In genomic region chr9:19124430-19124793, GRCh38 we compare ENCODE assay signal across 11 cellular contexts. TPM values are rescaled to one million over a fixed set of nuclear protein-coding genes. Genes with fewer than 3 reads are reported as not detected.
A peak's percentile ranks its signal among the peaks of the same experiment; 100 is the strongest.
DNase-seq lines count a peak whose midpoint lies in the region; ATAC-seq, FAIRE-seq and TF ChIP-seq lines count a peak whose summit lies in the region.
"Had no signal": no experiment of that assay in that cellular context is flagged by ENCODE, and none has a peak within 500 bp of the region (broad histone marks: within the 10 kb centered on the region; RNA-seq: fewer than 3 reads in every experiment).

No MANE protein-coding gene starts in this region.

- TF ChIP-seq CTCF in cardiac muscle cell (IDR thresholded peaks at IDR 0.05; ENCODE audit: low read depth, low read length) (no peak), K562 (IDR thresholded peaks at IDR 0.05 in 2 of 3, conservative IDR thresholded peaks at IDR 0.05 in 1 of 3; ENCODE audit: insufficient read depth in 2 of 3, low read depth in 1 of 3, low read length in 3 of 3) (no peak), upper lobe of left lung (IDR thresholded peaks at IDR 0.05) (no peak), colonic mucosa (IDR thresholded peaks at IDR 0.05) (no peak)

- DNase-seq in cardiac muscle cell (ENCODE audit: low read depth in 1 of 2, low spot score in 1 of 2), result no peak
- DNase-seq in left ventricle myocardium superior, result no peak
- no peak for DNase-seq in K562 (ENCODE audit: extremely low read depth in 1 of 4, low spot score in 3 of 4)
- DNase-seq in memory B cell (ENCODE audit: low spot score in 2 of 2), result no peak
- DNase-seq in upper lobe of left lung, result no peak
- no peak for DNase-seq in NCI-H510A treated with DMSO at 0.1 percent for 48 hours (lab: John Stamatoyannopoulos, UW)
- DNase-seq in colonic mucosa, result no peak
- DNase-seq in SK-N-DZ (ENCODE audit: low spot score), result no peak
- DNase-seq: activated effector memory CD4-positive, alpha-beta T cell treated with anti-CD3 and anti-CD28 coated beads, Interleukin-2, amount 50 U/mL, for 16 hours; BE2C; NCI-H524 had no signal

- peak overlapping the region; percentile 53 for H3K27ac Mint-ChIP-seq in memory B cell

- no peak for TF ChIP-seq EP300 in K562 (IDR thresholded peaks at IDR 0.05; ENCODE audit: low read length)
- TF ChIP-seq EP300 in upper lobe of left lung (IDR thresholded peaks at IDR 0.05), result no peak

- peak overlapping the region; percentile 58 for H3K27ac ChIP-seq in cardiac muscle cell
- peak overlapping the region; percentile 81 for H3K27ac ChIP-seq in K562 (ENCODE audit: extremely low read depth, low read depth, low read length)
- H3K27ac ChIP-seq in upper lobe of left lung, result peak overlapping the region; percentile 7 to 99 (median 53)
- H3K27ac ChIP-seq in colonic mucosa, result no peak overlapping the region

- no peaks in the 10 kb centered on the region for H3K9me3 ChIP-seq in cardiac muscle cell (ENCODE audit: low read depth)
- no peaks in the 10 kb centered on the region for H3K9me3 ChIP-seq in K562 (replicated peaks; ENCODE audit: control insufficient read depth, insufficient read depth, low read depth, low read length)
- no peaks in the 10 kb centered on the region for H3K9me3 ChIP-seq in upper lobe of left lung
- H3K9me3 ChIP-seq in colonic mucosa, result no peaks in the 10 kb centered on the region
- H3K9me3 ChIP-seq: BE2C had no signal

- H3K4me3 ChIP-seq in cardiac muscle cell (no peak overlapping the region), K562 (peak overlapping the region; percentile 14; the same call in 1 of the 2 replicates), upper lobe of left lung (peak overlapping the region; percentile 14 to 82 (median 78)), colonic mucosa (no peak overlapping the region)

- H3K9me3 Mint-ChIP-seq in memory B cell, result no peaks in the 10 kb centered on the region

- no peaks in the 10 kb centered on the region for H3K9me1 ChIP-seq in K562 (ENCODE audit: control insufficient read depth, insufficient read depth, low read length)

- peaks cover 3% of the 10 kb centered on the region for H3K4me1 ChIP-seq in cardiac muscle cell (ENCODE audit: low read depth)
- H3K4me1 ChIP-seq in K562 (replicated peaks in 1 of 2; ENCODE audit: control insufficient read depth in 2 of 2, insufficient read depth in 2 of 2, low read length in 2 of 2), result peaks cover 17 to 26% of the 10 kb centered on the region in 2 experiments; a peak in 4 of 5 replicates
- peaks cover 18 to 46% (median 33%) of the 10 kb centered on the region in 4 donors for H3K4me1 ChIP-seq in upper lobe of left lung
- H3K4me1 ChIP-seq in colonic mucosa, result no peaks in the 10 kb centered on the region

- H3K4me3 Mint-ChIP-seq in memory B cell, result no peak overlapping the region

- no peak overlapping the region; the same call in 1 of the 2 replicates for H2AFZ ChIP-seq in K562 (ENCODE audit: low read depth, low read length)

- intact Hi-C loops in left ventricle myocardium superior (cut with micrococcal nuclease) (loop anchor here (5.0 kb wide), 1 partner anchor 113 kb away; no protein-coding TSS in a partner anchor), K562 (cut with micrococcal nuclease) (no loop called here), colonic mucosa (cut with DNase I) (no loop called here)

- no peaks in the 10 kb centered on the region for H4K20me1 ChIP-seq in K562 (replicated peaks; ENCODE audit: control insufficient read depth, insufficient read depth, low read length)

- FAIRE-seq in K562 (lab: Jason Lieb, UNC), result peak; percentile 52

- no peaks in the 10 kb centered on the region for H3K27me3 Mint-ChIP-seq in memory B cell

- BruUV-seq in K562 (replicated peaks; lab: Mats Ljungman, UMichigan), result no TSS peak

- H3K36me3 ChIP-seq in cardiac muscle cell (peaks cover 27% of the 10 kb centered on the region), K562 (ENCODE audit: control insufficient read depth, insufficient read depth, low read length) (peaks cover 58% of the 10 kb centered on the region), upper lobe of left lung (peaks cover 29 to 61% (median 33%) of the 10 kb centered on the region in 4 donors), colonic mucosa (peaks cover 8% of the 10 kb centered on the region)

- ATAC-seq in left ventricle myocardium superior (no peak), K562 (no peak), memory B cell (ENCODE audit: low read depth) (no peak), upper lobe of left lung (ENCODE audit: low FRiP score in 2 of 2) (no peak)

- peaks cover 9% of the 10 kb centered on the region for H3K36me3 Mint-ChIP-seq in memory B cell

- TF ChIP-seq RAD21 in K562 (CRISPR knock-in tag; conservative IDR thresholded peaks at IDR 0.05 in 1 of 2, IDR thresholded peaks at IDR 0.05 in 1 of 2), result no peak

- CTCF ChIA-PET in K562 (lab: Yijun Ruan, JAX; ENCODE audit: low intra/inter-chr PET ratio), result no interaction called here

- H3K9ac ChIP-seq in K562 (ENCODE audit: insufficient read depth in 1 of 2, low read depth in 2 of 2, low read length in 2 of 2) (peak overlapping the region; percentile 46 to 70; a peak in 3 of 4 replicates), colonic mucosa (ENCODE audit: low read depth in 2 of 2, low read length in 2 of 2) (no peak overlapping the region)

- H3K79me2 ChIP-seq in K562 (ENCODE audit: control insufficient read depth, insufficient read depth, low read length), result peaks cover 30% of the 10 kb centered on the region

- H3K27me3 ChIP-seq in cardiac muscle cell, result no peaks in the 10 kb centered on the region
- H3K27me3 ChIP-seq in K562 (ENCODE audit: control insufficient read depth in 2 of 2, insufficient read depth in 2 of 2, low read length in 2 of 2), result no peaks in the 10 kb centered on the region
- no peaks in the 10 kb centered on the region for H3K27me3 ChIP-seq in upper lobe of left lung
- H3K27me3 ChIP-seq in colonic mucosa, result no peaks in the 10 kb centered on the region
- H3K27me3 ChIP-seq: BE2C had no signal

- H3K4me2 ChIP-seq in K562 (ENCODE audit: insufficient read depth, low read length), result peak overlapping the region; percentile 75

- in situ Hi-C loops in K562 (cut with MboI), result no loop called here

- TF ChIP-seq POLR2A in K562 (conservative IDR thresholded peaks at IDR 0.05) (no peak), upper lobe of left lung (IDR thresholded peaks at IDR 0.05) (no peak)

- POLR2A ChIA-PET in K562 (lab: Yijun Ruan, JAX), result interaction anchor here (0.6 to 2.0 kb wide), 9 partner anchors 9 to 337 kb away, joined by 3 to 11 read pairs (median 4); no protein-coding TSS in a partner anchor

- H3K4me1 Mint-ChIP-seq in memory B cell, result peaks cover 9% of the 10 kb centered on the region

TF ChIP-seq in K562, 482 proteins besides CTCF, POLR2A, EP300 and RAD21 (continues in another document):
- no peak for TF ChIP-seq CEBPB (tag; IDR thresholded peaks at IDR 0.05)

RNA-seq across cellular contexts. Expression of gene PLIN2, which starts 2.9 kb away (rescaled TPM):
- total RNA-seq in cardiac muscle cell (33.6 and 55.7 TPM in 2 replicates), left ventricle myocardium superior (45.1 TPM), K562 (2014; rRNA removed) (29.1 and 34.2 TPM in 2 replicates), K562 (2014; rRNA removed; fragmentation: Illumina TruSeq; extraction: Trizol) (42.6 and 43.6 TPM in 2 replicates), K562 (2015; rRNA removed; fragmentation: Illumina TruSeq; extraction: Trizol) (38.2 and 41.0 TPM in 2 replicates), K562 (2021) (35.4 and 36.4 TPM in 2 replicates), upper lobe of left lung (100 to 1,000 TPM; 156 to 262 (median 218) TPM), colonic mucosa (10 to 100 TPM; 58.1 to 88.0 TPM)
- polyA plus RNA-seq in cardiac muscle cell (42.0 and 91.1 TPM in 2 replicates), K562 (2011; rRNA removed) (48.7 and 95.5 TPM in 2 replicates), K562 (2014; fragmentation: Illumina TruSeq; extraction: Trizol) (46.4 and 47.4 TPM in 2 replicates), K562 (2014; fragmentation: Nextera tagmentation; extraction: Ambion mirVana) (10 to 100 TPM; 63.7 to 68.6 TPM), K562 (2014; rRNA removed) (32.2 and 33.8 TPM in 2 replicates)
- total RNA-seq in K562 (2011; cell fraction: chromatin; rRNA removed; ENCODE audit: low replicate concordance), result 37.8 and 44.9 TPM in 2 replicates
- 39.6 and 44.5 TPM in 2 replicates for total RNA-seq in K562 (2011; cell fraction: nucleolus; rRNA removed)
- 42.6 and 48.0 TPM in 2 replicates for total RNA-seq in K562 (2011; cell fraction: nucleoplasm; rRNA removed)
- polyA plus RNA-seq in K562 (2011; cell fraction: cytosol; rRNA removed), result 58.3 and 118 TPM in 2 replicates
- polyA plus RNA-seq in K562 (2011; cell fraction: nucleus; rRNA removed), result 33.5 and 44.6 TPM in 2 replicates
- polyA plus RNA-seq in K562 (2012), result 41.1 and 52.0 TPM in 2 replicates
- polyA minus RNA-seq in K562 (2011; rRNA and poly(A)+ RNA removed), result 90.1 and 183 TPM in 2 replicates
- 26.7 and 55.8 TPM in 2 replicates for polyA minus RNA-seq in K562 (2011; cell fraction: cytosol; rRNA and poly(A)+ RNA removed)
- polyA minus RNA-seq in K562 (2011; cell fraction: nucleus; rRNA and poly(A)+ RNA removed), result 19.7 and 23.4 TPM in 2 replicates
- polyA plus RNA-seq in SK-N-DZ (2014; cell fraction: cytosol; rRNA removed), result 0.31 and 2.4 TPM in 2 replicates
- polyA plus RNA-seq in SK-N-DZ (2014; cell fraction: nucleus; rRNA removed), result 0.55 and 0.76 TPM in 2 replicates

RNA-seq across cellular contexts. Expression of gene HAUS6, which starts 21.7 kb away (rescaled TPM):
- total RNA-seq in cardiac muscle cell (6.7 and 9.4 TPM in 2 replicates), left ventricle myocardium superior (5.6 TPM), K562 (2014; rRNA removed) (16.1 and 17.6 TPM in 2 replicates), K562 (2014; rRNA removed; fragmentation: Illumina TruSeq; extraction: Trizol) (31.7 and 40.5 TPM in 2 replicates), K562 (2015; rRNA removed; fragmentation: Illumina TruSeq; extraction: Trizol) (27.2 and 30.2 TPM in 2 replicates), K562 (2021) (22.5 and 23.1 TPM in 2 replicates), upper lobe of left lung (10 to 100 TPM in 1 of 6 donors, 1 to 10 TPM in 5; 3.3 to 11.8 (median 6.6) TPM), colonic mucosa (10 to 100 TPM in 1 of 2 donors, 1 to 10 TPM in 1; 9.2 to 11.8 TPM)
- polyA plus RNA-seq in cardiac muscle cell (5.6 and 6.5 TPM in 2 replicates), K562 (2011; rRNA removed) (19.6 and 29.7 TPM in 2 replicates), K562 (2014; fragmentation: Illumina TruSeq; extraction: Trizol) (21.7 and 23.9 TPM in 2 replicates), K562 (2014; fragmentation: Nextera tagmentation; extraction: Ambion mirVana) (10 to 100 TPM; 10.2 to 17.6 TPM), K562 (2014; rRNA removed) (15.9 and 17.2 TPM in 2 replicates)
- total RNA-seq in K562 (2011; cell fraction: chromatin; rRNA removed; ENCODE audit: low replicate concordance), result 9.3 and 32.6 TPM in 2 replicates
- 9.8 and 12.0 TPM in 2 replicates for total RNA-seq in K562 (2011; cell fraction: nucleolus; rRNA removed)
- 16.6 and 25.2 TPM in 2 replicates for total RNA-seq in K562 (2011; cell fraction: nucleoplasm; rRNA removed)
- 5.5 and 7.6 TPM in 2 replicates for polyA plus RNA-seq in K562 (2011; cell fraction: cytosol; rRNA removed)
- polyA plus RNA-seq in K562 (2011; cell fraction: nucleus; rRNA removed), result 10.6 and 13.1 TPM in 2 replicates
- 12.4 and 12.6 TPM in 2 replicates for polyA plus RNA-seq in K562 (2012)
- 34.3 and 35.6 TPM in 2 replicates for polyA minus RNA-seq in K562 (2011; rRNA and poly(A)+ RNA removed)
- 10.6 and 16.1 TPM in 2 replicates for polyA minus RNA-seq in K562 (2011; cell fraction: cytosol; rRNA and poly(A)+ RNA removed)
- polyA minus RNA-seq in K562 (2011; cell fraction: nucleus; rRNA and poly(A)+ RNA removed), result 11.8 and 16.2 TPM in 2 replicates
- polyA plus RNA-seq in SK-N-DZ (2014; cell fraction: cytosol; rRNA removed), result 15.3 and 18.8 TPM in 2 replicates
- polyA plus RNA-seq in SK-N-DZ (2014; cell fraction: nucleus; rRNA removed), result 15.4 and 16.4 TPM in 2 replicates

Comparison
In these comparisons a context has a peak if more than half of its experiments do, and no peak if none do; other contexts are left out.
1. H3K4me3 ChIP-seq: peak in K562 (single experiment) and upper lobe of left lung (4 of 4); none in cardiac muscle cell (single experiment) and colonic mucosa (single experiment).
2. H3K9ac ChIP-seq: peak in K562 (2 of 2); none in colonic mucosa (0 of 2).